In the genomic region with DNA sequence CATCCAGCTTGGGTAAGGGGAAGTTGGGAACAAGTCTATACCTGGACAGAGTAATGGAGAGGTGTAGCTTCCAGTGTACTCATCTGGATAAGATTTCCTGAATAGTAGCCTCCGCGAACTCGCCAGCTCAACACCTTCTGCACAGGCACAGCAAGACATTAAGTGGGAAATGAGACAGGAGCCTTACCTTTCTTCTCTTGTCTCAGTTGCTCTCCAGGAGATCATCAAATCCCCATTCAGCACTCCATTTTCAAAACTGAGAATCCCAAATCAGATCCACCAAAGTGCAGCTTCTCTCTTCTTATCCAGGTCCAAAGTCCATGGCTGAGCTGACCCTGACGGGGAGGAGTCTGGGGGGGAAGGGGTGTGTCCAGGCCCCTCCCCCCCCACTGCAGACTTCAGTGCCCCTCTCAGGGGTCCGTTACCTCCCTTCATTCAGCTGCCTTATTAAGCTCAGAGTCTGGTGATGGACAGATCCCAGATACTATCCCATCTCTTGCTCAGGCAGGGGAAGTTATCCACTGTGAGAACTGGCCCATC, we compare ENCODE assay signal across 9 cellular contexts. TPM values are rescaled to one million over a fixed set of nuclear protein-coding genes. Genes with fewer than 3 reads are reported as not detected.
DNase-seq lines count a peak whose midpoint lies in the region; ATAC-seq and TF ChIP-seq lines count a peak whose summit lies in the region.
"Had no signal": no experiment of that assay in that cellular context is flagged by ENCODE, and none has a peak within 500 bp of the region (broad histone marks: within the 10 kb centered on the region; RNA-seq: fewer than 3 reads in every experiment).

No MANE protein-coding gene starts in this region.

- ATAC-seq in activated naive CD8-positive, alpha-beta T cell treated with anti-CD3 and anti-CD28 coated beads, Interleukin-2, amount 50 U/mL, for 24 hours: no peak
- ATAC-seq in lower lobe of right lung (no peak), GM19397 (IDR thresholded peaks at IDR 0.05; ENCODE audit: unreplicated experiment) (no peak)

- no peak for TF ChIP-seq EP300 in tibial nerve (IDR thresholded peaks at IDR 0.05)

- no peak for TF ChIP-seq POLR2A in tibial nerve (IDR thresholded peaks at IDR 0.05)

- peak overlapping the region; percentile 99 for H3K27ac Mint-ChIP-seq in activated naive CD8-positive, alpha-beta T cell treated with anti-CD3 and anti-CD28 coated beads, Interleukin-2, amount 50 U/mL, for 24 hours

- intact Hi-C loops in lower lobe of right lung (cut with DNase I): no loop called here

- peaks cover 73% of the 10 kb centered on the region for H3K4me1 Mint-ChIP-seq in activated naive CD8-positive, alpha-beta T cell treated with anti-CD3 and anti-CD28 coated beads, Interleukin-2, amount 50 U/mL, for 24 hours

- DNase-seq in activated effector memory CD4-positive, alpha-beta T cell treated with anti-CD3 and anti-CD28 coated beads, Interleukin-2, amount 50 U/mL, for 16 hours: peak; percentile 60
- DNase-seq in activated effector memory CD4-positive, alpha-beta T cell treated with Interleukin-2 at 50 U/mL for 16 hours: no peak
- DNase-seq in activated naive CD8-positive, alpha-beta T cell treated with anti-CD3 and anti-CD28 coated beads, Interleukin-2, amount 50 U/mL, for 24 hours: peak; percentile 23
- DNase-seq in lower lobe of right lung: no peak
- DNase-seq in tibial nerve (ENCODE audit: low spot score in 2 of 2): no peak
- DNase-seq in SHP77 treated with DMSO at 0.1 percent for 48 hours (lab: John Stamatoyannopoulos, UW): no peak
- no peak for DNase-seq in glomerular visceral epithelial cell (ENCODE audit: extremely low spot score)
- DNase-seq: NCI-H2171 had no signal

- H3K9me3 ChIP-seq in lower lobe of right lung (no peaks in the 10 kb centered on the region), tibial nerve (no peaks in the 10 kb centered on the region)

- peak overlapping the region; percentile 99 for H3K27ac ChIP-seq in lower lobe of right lung
- H3K27ac ChIP-seq in tibial nerve: peak overlapping the region; percentile 96 to 98 (median 96)

- WGBS in tibial nerve, 2 donors: 61 to 70% methylated on average over 5 of the region's 5 CpGs

- no peaks in the 10 kb centered on the region for H3K27me3 Mint-ChIP-seq in activated naive CD8-positive, alpha-beta T cell treated with anti-CD3 and anti-CD28 coated beads, Interleukin-2, amount 50 U/mL, for 24 hours

- peak overlapping the region; percentile 78 for H3K4me3 ChIP-seq in lower lobe of right lung
- peak overlapping the region; percentile 4 to 68 (median 45) for H3K4me3 ChIP-seq in tibial nerve

- TF ChIP-seq CTCF in lower lobe of right lung (IDR thresholded peaks at IDR 0.05) (no peak), tibial nerve (IDR thresholded peaks at IDR 0.05) (no peak)

- H3K9me3 Mint-ChIP-seq in activated naive CD8-positive, alpha-beta T cell treated with anti-CD3 and anti-CD28 coated beads, Interleukin-2, amount 50 U/mL, for 24 hours: no peaks in the 10 kb centered on the region

- H3K4me1 ChIP-seq in lower lobe of right lung (peaks cover 74% of the 10 kb centered on the region), tibial nerve (peaks cover 3 to 72% (median 49%) of the 10 kb centered on the region in 4 donors)

- H3K36me3 Mint-ChIP-seq in activated naive CD8-positive, alpha-beta T cell treated with anti-CD3 and anti-CD28 coated beads, Interleukin-2, amount 50 U/mL, for 24 hours (ENCODE audit: low read depth): peaks cover 13% of the 10 kb centered on the region

- H3K4me3 Mint-ChIP-seq in activated naive CD8-positive, alpha-beta T cell treated with anti-CD3 and anti-CD28 coated beads, Interleukin-2, amount 50 U/mL, for 24 hours: peak overlapping the region; percentile 93

- H3K36me3 ChIP-seq in lower lobe of right lung: peaks cover 12% of the 10 kb centered on the region
- H3K36me3 ChIP-seq in tibial nerve: no peaks in the 10 kb centered on the region

- H3K27me3 ChIP-seq in lower lobe of right lung (ENCODE audit: low read depth) (no peaks in the 10 kb centered on the region), tibial nerve (no peaks in the 10 kb centered on the region)

RNA-seq across cellular contexts. Expression of gene MGAT1, which starts 5.9 kb away (rescaled TPM):
- 241 TPM for total RNA-seq in lower lobe of right lung
- 100 to 1,000 TPM; 161 to 216 (median 195) TPM for total RNA-seq in tibial nerve

RNA-seq across cellular contexts. Expression of gene ZFP62, which starts 52.5 kb away (rescaled TPM):
- total RNA-seq in lower lobe of right lung (28.3 TPM), tibial nerve (10 to 100 TPM; 17.0 to 35.1 (median 25.3) TPM)

Comparison
In these comparisons a context has a peak if more than half of its experiments do, and no peak if none do; other contexts are left out.
1. DNase-seq: peak in activated effector memory CD4-positive, alpha-beta T cell treated with anti-CD3 and anti-CD28 coated beads, Interleukin-2, amount 50 U/mL, for 16 hours (single experiment) and activated naive CD8-positive, alpha-beta T cell treated with anti-CD3 and anti-CD28 coated beads, Interleukin-2, amount 50 U/mL, for 24 hours (single experiment); none in activated effector memory CD4-positive, alpha-beta T cell treated with Interleukin-2 at 50 U/mL for 16 hours (single experiment), lower lobe of right lung (single experiment), tibial nerve (0 of 2), SHP77 treated with DMSO at 0.1 percent for 48 hours (single experiment) and glomerular visceral epithelial cell (single experiment).